16 cellular contexts compared by ENCODE assay signal in genomic region chr10:31875608-31876007, GRCh38. TPM values are rescaled to one million over a fixed set of nuclear protein-coding genes. Genes with fewer than 3 reads are reported as not detected.
A peak's percentile ranks its signal among the peaks of the same experiment; 100 is the strongest.
DNase-seq lines count a peak whose midpoint lies in the region; ATAC-seq and TF ChIP-seq lines count a peak whose summit lies in the region.
"Had no signal": no experiment of that assay in that cellular context is flagged by ENCODE, and none has a peak within 500 bp of the region (broad histone marks: within the 10 kb centered on the region; RNA-seq: fewer than 3 reads in every experiment).

No MANE protein-coding gene starts in this region.

- no peaks in the 10 kb centered on the region for H3K27me3 ChIP-seq in GM23338 (ENCODE audit: insufficient read depth)

- intact Hi-C loops in activated CD8-positive, alpha-beta T cell treated with anti-CD3 and anti-CD28 coated beads for 36 hours (cut with micrococcal nuclease): no loop called here

- no peak for TF ChIP-seq CTCF in activated CD8-positive, alpha-beta T cell treated with anti-CD3 and anti-CD28 coated beads for 36 hours (IDR thresholded peaks at IDR 0.05)
- no peak for TF ChIP-seq CTCF in GM23338 (conservative IDR thresholded peaks at IDR 0.05; ENCODE audit: low read depth in 2 of 2)

- H3K9me2 ChIP-seq in GM23338 (ENCODE audit: insufficient read depth): no peaks in the 10 kb centered on the region
- H3K9me2 ChIP-seq: SK-N-SH had no signal

- H3K36me3 Mint-ChIP-seq in activated CD8-positive, alpha-beta T cell treated with anti-CD3 and anti-CD28 coated beads for 36 hours (ENCODE audit: low read depth): peaks cover 3% of the 10 kb centered on the region
- H3K36me3 Mint-ChIP-seq in activated CD8-positive, alpha-beta T cell treated with anti-CD3 and anti-CD28 coated beads, Interleukin-2, amount 10 ng/mL, durations not matched to agents 7 days and 5 days (ENCODE audit: low read depth): no peaks in the 10 kb centered on the region
- no peaks in the 10 kb centered on the region for H3K36me3 Mint-ChIP-seq in GM23338 (ENCODE audit: low read depth)

- no peaks in the 10 kb centered on the region for H3K9me3 Mint-ChIP-seq in activated CD8-positive, alpha-beta T cell treated with anti-CD3 and anti-CD28 coated beads for 36 hours
- H3K9me3 Mint-ChIP-seq in activated CD8-positive, alpha-beta T cell treated with anti-CD3 and anti-CD28 coated beads, Interleukin-2, amount 10 ng/mL, durations not matched to agents 7 days and 5 days (ENCODE audit: insufficient read depth): no peaks in the 10 kb centered on the region
- H3K9me3 Mint-ChIP-seq in GM23338: no peaks in the 10 kb centered on the region
- H3K9me3 Mint-ChIP-seq: CD14-positive monocyte, nephron progenitor cell had no signal

- 0 out of 2 replicates have a peak, but pooled peaks cover 13% of the 10 kb centered on the region for H4K20me1 ChIP-seq in GM23338 (replicated peaks; ENCODE audit: insufficient read depth)

- peaks cover 76% of the 10 kb centered on the region for H3K79me2 ChIP-seq in GM23338 (replicated peaks; ENCODE audit: insufficient read depth)

- no peak overlapping the region for H3K4me3 ChIP-seq in GM23338

- H3K4me1 ChIP-seq in GM23338 (ENCODE audit: insufficient read depth): peaks cover 34% of the 10 kb centered on the region

- no peaks in the 10 kb centered on the region for H3K27me3 Mint-ChIP-seq in activated CD8-positive, alpha-beta T cell treated with anti-CD3 and anti-CD28 coated beads for 36 hours
- H3K27me3 Mint-ChIP-seq in activated CD8-positive, alpha-beta T cell treated with anti-CD3 and anti-CD28 coated beads, Interleukin-2, amount 10 ng/mL, durations not matched to agents 7 days and 5 days (ENCODE audit: low read depth): no peaks in the 10 kb centered on the region
- peaks cover 4% of the 10 kb centered on the region for H3K27me3 Mint-ChIP-seq in GM23338 (ENCODE audit: insufficient read depth, low read depth, poor library complexity)
- H3K27me3 Mint-ChIP-seq: activated CD8-positive, alpha-beta memory T cell treated with anti-CD3 and anti-CD28 coated beads, Interleukin-2, amount 10 ng/mL, durations not matched to agents 7 days and 5 days had no signal

- no peak overlapping the region for H3K27ac ChIP-seq in GM23338 (ENCODE audit: low read depth)

- POLR2A ChIA-PET in activated CD8-positive, alpha-beta T cell treated with anti-CD3 and anti-CD28 coated beads for 36 hours (lab: Charles Lee): interaction anchor here (0.6 kb wide), 1 partner anchor 44 kb away, joined by 3 read pairs; no protein-coding TSS in a partner anchor
- POLR2A ChIA-PET in activated CD8-positive, alpha-beta T cell treated with anti-CD3 and anti-CD28 coated beads, Interleukin-2, amount 10 ng/mL, durations not matched to agents 7 days and 5 days (lab: Charles Lee): no interaction called here

- CTCF ChIA-PET in activated CD8-positive, alpha-beta T cell treated with anti-CD3 and anti-CD28 coated beads for 36 hours (lab: Charles Lee): no interaction called here
- CTCF ChIA-PET in activated CD8-positive, alpha-beta T cell treated with anti-CD3 and anti-CD28 coated beads, Interleukin-2, amount 10 ng/mL, durations not matched to agents 7 days and 5 days (lab: Charles Lee): no interaction called here

- no peaks in the 10 kb centered on the region for H3F3A ChIP-seq in GM23338 (replicated peaks; ENCODE audit: low read depth)

- H3K36me3 ChIP-seq in GM23338 (ENCODE audit: insufficient read depth): no peaks in the 10 kb centered on the region

- no peak overlapping the region for H2AFZ ChIP-seq in GM23338

- H3K4me2 ChIP-seq in GM23338: no peak overlapping the region
- H3K4me2 ChIP-seq: SK-N-SH had no signal

- ATAC-seq in activated CD8-positive, alpha-beta T cell treated with anti-CD3 and anti-CD28 coated beads for 36 hours: peak; percentile 39
- ATAC-seq in activated CD8-positive, alpha-beta T cell treated with anti-CD3 and anti-CD28 coated beads, Interleukin-2, amount 10 ng/mL, durations not matched to agents 7 days and 5 days: no peak
- peak; percentile 81 for ATAC-seq in GM21825 (IDR thresholded peaks at IDR 0.05; ENCODE audit: unreplicated experiment)
- ATAC-seq in HG03159 (IDR thresholded peaks at IDR 0.05; ENCODE audit: unreplicated experiment): peak; percentile 44
- peak; percentile 73 for ATAC-seq in stimulated activated naive CD8-positive, alpha-beta T cell treated with anti-CD3 and anti-CD28 coated beads, Interleukin-15, Interleukin-2, amounts not matched to agents 100 U/mL and 50 U/mL, for 24 hours
- no peak for ATAC-seq in HG03025 (IDR thresholded peaks at IDR 0.05; ENCODE audit: low FRiP score, unreplicated experiment)
- ATAC-seq in GM23338: no peak
- ATAC-seq: activated CD8-positive, alpha-beta memory T cell treated with anti-CD3 and anti-CD28 coated beads, Interleukin-2, amount 10 ng/mL, durations not matched to agents 7 days and 5 days had no signal

- DNase-seq in activated CD8-positive, alpha-beta T cell treated with anti-CD3 and anti-CD28 coated beads for 36 hours: peak; percentile 12
- DNase-seq in activated CD8-positive, alpha-beta T cell treated with anti-CD3 and anti-CD28 coated beads, Interleukin-2, amount 10 ng/mL, durations not matched to agents 7 days and 5 days: no peak
- DNase-seq in stimulated activated naive CD8-positive, alpha-beta T cell treated with anti-CD3 and anti-CD28 coated beads, Interleukin-15, Interleukin-2, amounts not matched to agents 100 U/mL and 50 U/mL, for 24 hours: no peak
- DNase-seq in HuH-7.5 (ENCODE audit: low spot score) (no peak), GM23338 (ENCODE audit: low spot score) (no peak)
- DNase-seq: activated CD8-positive, alpha-beta memory T cell treated with anti-CD3 and anti-CD28 coated beads, Interleukin-2, amount 10 ng/mL, durations not matched to agents 7 days and 5 days; activated gamma-delta T cell; DMS79 treated with DMSO at 0.1 percent for 48 hours; NCI-H187; nephron progenitor cell; OCI-M1; SK-N-SH had no signal

- peaks cover 25% of the 10 kb centered on the region for H3K4me1 Mint-ChIP-seq in activated CD8-positive, alpha-beta T cell treated with anti-CD3 and anti-CD28 coated beads for 36 hours (ENCODE audit: low read depth)
- H3K4me1 Mint-ChIP-seq in activated CD8-positive, alpha-beta T cell treated with anti-CD3 and anti-CD28 coated beads, Interleukin-2, amount 10 ng/mL, durations not matched to agents 7 days and 5 days (ENCODE audit: low read depth): peaks cover 3% of the 10 kb centered on the region
- peaks cover 16% of the 10 kb centered on the region for H3K4me1 Mint-ChIP-seq in GM23338

- no peak overlapping the region for H3K27ac Mint-ChIP-seq in activated CD8-positive, alpha-beta T cell treated with anti-CD3 and anti-CD28 coated beads for 36 hours
- H3K27ac Mint-ChIP-seq in activated CD8-positive, alpha-beta T cell treated with anti-CD3 and anti-CD28 coated beads, Interleukin-2, amount 10 ng/mL, durations not matched to agents 7 days and 5 days: no peak overlapping the region
- H3K27ac Mint-ChIP-seq in GM23338: no peak overlapping the region
- H3K27ac Mint-ChIP-seq: activated CD8-positive, alpha-beta memory T cell treated with anti-CD3 and anti-CD28 coated beads, Interleukin-2, amount 10 ng/mL, durations not matched to agents 7 days and 5 days; CD14-positive monocyte had no signal

- H3K4me3 Mint-ChIP-seq in activated CD8-positive, alpha-beta T cell treated with anti-CD3 and anti-CD28 coated beads for 36 hours: no peak overlapping the region
- no peak overlapping the region for H3K4me3 Mint-ChIP-seq in activated CD8-positive, alpha-beta T cell treated with anti-CD3 and anti-CD28 coated beads, Interleukin-2, amount 10 ng/mL, durations not matched to agents 7 days and 5 days
- H3K4me3 Mint-ChIP-seq in GM23338: no peak overlapping the region
- H3K4me3 Mint-ChIP-seq: activated CD8-positive, alpha-beta memory T cell treated with anti-CD3 and anti-CD28 coated beads, Interleukin-2, amount 10 ng/mL, durations not matched to agents 7 days and 5 days; CD14-positive monocyte; nephron progenitor cell had no signal

TF ChIP-seq in GM23338, 12 proteins besides CTCF, POLR2A, EP300 and RAD21 (continues in another document):
- no peak for TF ChIP-seq POLR2AphosphoS5 (IDR thresholded peaks at IDR 0.05; ENCODE audit: low read depth)

RNA-seq across cellular contexts. Expression of gene ARHGAP12, which starts 53.0 kb away (rescaled TPM):
- total RNA-seq in activated CD8-positive, alpha-beta T cell treated with anti-CD3 and anti-CD28 coated beads for 36 hours: 1 to 10 TPM; 4.0 to 4.3 TPM
- 1 to 10 TPM; 4.9 to 5.5 TPM for total RNA-seq in activated CD8-positive, alpha-beta T cell treated with anti-CD3 and anti-CD28 coated beads, Interleukin-2, amount 10 ng/mL, durations not matched to agents 7 days and 5 days
- 49.7 and 50.7 TPM in 2 replicates for total RNA-seq in GM23338 (2014; rRNA removed; shearing (Covaris generic))
- 27.5 and 31.7 TPM in 2 replicates for polyA plus RNA-seq in GM23338 (2016; fragmentation: Nextera tagmentation; extraction: Ambion mirVana)

Comparison
In these comparisons a context has a peak if more than half of its experiments do, and no peak if none do; other contexts are left out.
1. ATAC-seq: peak in activated CD8-positive, alpha-beta T cell treated with anti-CD3 and anti-CD28 coated beads for 36 hours (single experiment), GM21825 (single experiment), HG03159 (single experiment) and stimulated activated naive CD8-positive, alpha-beta T cell treated with anti-CD3 and anti-CD28 coated beads, Interleukin-15, Interleukin-2, amounts not matched to agents 100 U/mL and 50 U/mL, for 24 hours (single experiment); none in activated CD8-positive, alpha-beta T cell treated with anti-CD3 and anti-CD28 coated beads, Interleukin-2, amount 10 ng/mL, durations not matched to agents 7 days and 5 days (single experiment), HG03025 (single experiment) and GM23338 (single experiment).